Comparison of ENCODE assay signal across 19 cellular contexts in the genomic region with DNA sequence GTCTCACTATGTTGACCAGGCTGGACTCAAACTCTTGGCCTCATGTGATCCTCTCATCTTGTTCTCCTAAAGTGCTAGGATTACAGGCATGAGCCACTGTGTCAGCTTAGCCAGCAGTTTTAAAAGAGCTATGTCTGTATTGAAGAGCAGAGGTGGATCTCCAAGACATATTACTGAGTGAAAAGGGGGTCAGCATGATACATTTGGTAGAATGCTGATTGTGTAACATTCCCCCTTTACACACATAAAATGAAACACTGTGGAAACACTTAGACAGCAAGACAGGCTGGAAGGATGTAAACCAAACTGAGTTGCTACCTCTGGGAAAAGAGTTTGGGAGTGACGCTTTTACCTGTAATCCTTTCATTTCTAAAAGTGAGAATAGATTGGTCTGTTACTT. TPM values are rescaled to one million over a fixed set of nuclear protein-coding genes. Genes with fewer than 3 reads are reported as not detected.
DNase-seq lines count a peak whose midpoint lies in the region; ATAC-seq and TF ChIP-seq lines count a peak whose summit lies in the region.
"Had no signal": no experiment of that assay in that cellular context is flagged by ENCODE, and none has a peak within 500 bp of the region (broad histone marks: within the 10 kb centered on the region; RNA-seq: fewer than 3 reads in every experiment).

No MANE protein-coding gene starts in this region.

- peak overlapping the region; percentile 27; the same call in 1 of the 2 replicates for H2BK20ac ChIP-seq in IMR-90 (ENCODE audit: low read depth, low read length)

- H3K27me3 ChIP-seq in IMR-90 (ENCODE audit: control insufficient read depth, insufficient read depth, low read length) (no peaks in the 10 kb centered on the region), adipocyte (replicated peaks; ENCODE audit: control insufficient read depth, insufficient read depth, low read length) (no peaks in the 10 kb centered on the region), subcutaneous abdominal adipose tissue (ENCODE audit: control insufficient read depth in 5 of 5, insufficient read depth in 4 of 5, low read length in 5 of 5) (peaks cover 0 to 27% (median 13%) of the 10 kb centered on the region in 5 donors)
- H3K27me3 ChIP-seq: BE2C had no signal

- no peak overlapping the region for H3K23ac ChIP-seq in IMR-90 (ENCODE audit: low read depth, low read length)

- no CpG with 5 or more reads among the region's 1 CpG for WGBS in IMR-90 (ENCODE audit: extremely low coverage in 2 of 2, insufficient read length in 1 of 2), 2 experiments

- no peak for DNase-seq in IMR-90
- DNase-seq in adipocyte (ENCODE audit: low read depth): peak; percentile 24
- peak; percentile 59 for DNase-seq in fibroblast of gingiva (ENCODE audit: low read depth)
- DNase-seq in HPDE6-E6E7 (ENCODE audit: extremely low spot score): no peak
- no peak for DNase-seq in hypothalamus (lab: John Stamatoyannopoulos, UW)
- DNase-seq in central memory CD4-positive, alpha-beta T cell: no peak
- DNase-seq: BE2C; CD8-positive, alpha-beta T cell; COR-L47; DMS153; DMS79 treated with DMSO at 0.1 percent for 48 hours; EL; GOT3 had no signal

- dilution Hi-C loops in IMR-90 (cut with HindIII; ENCODE audit: low sequenced_read_pairs, unreplicated experiment): no loop called here

- no peak overlapping the region for H2AK9ac ChIP-seq in IMR-90 (replicated peaks; ENCODE audit: low read depth, low read length, poor library complexity)

- H3K14ac ChIP-seq in IMR-90 (replicated peaks; ENCODE audit: low read depth, low read length): no peak overlapping the region

- H4K8ac ChIP-seq in IMR-90 (ENCODE audit: low read depth in 2 of 2, low read length in 2 of 2): no peak overlapping the region; a peak in 1 of 4 replicates

- H3K27ac ChIP-seq in IMR-90 (ENCODE audit: insufficient read depth, low read length) (no peak overlapping the region), subcutaneous abdominal adipose tissue (ENCODE audit: low read depth, low read length) (peak overlapping the region; percentile 10)
- H3K27ac ChIP-seq: C4-2B, HL-60 had no signal

- H2BK15ac ChIP-seq in IMR-90 (ENCODE audit: low read depth, low read length): peak overlapping the region; percentile 23; the same call in 1 of the 3 replicates

- H3K4me3 ChIP-seq in IMR-90 (ENCODE audit: insufficient read depth, low read depth, low read length) (no peak overlapping the region), adipocyte (ENCODE audit: low read length) (no peak overlapping the region), subcutaneous abdominal adipose tissue (ENCODE audit: low read depth in 1 of 5, low read length in 5 of 5) (no peak overlapping the region)
- H3K4me3 ChIP-seq: A549, HAP-1 had no signal

- no peak for TF ChIP-seq POLR2A in IMR-90 (IDR thresholded peaks at IDR 0.05; ENCODE audit: low read depth, low read length)

- no peak overlapping the region for H2BK5ac ChIP-seq in IMR-90 (ENCODE audit: low read depth, low read length, poor library complexity, severe bottlenecking)

- intact Hi-C loops in IMR-90 (cut with micrococcal nuclease): no loop called here

- POLR2A ChIA-PET in IMR-90 (lab: Charles Lee; ENCODE audit: unreplicated experiment): no interaction called here

- H3K9me3 ChIP-seq in IMR-90 (ENCODE audit: control insufficient read depth, insufficient read depth, low read length) (no peaks in the 10 kb centered on the region), adipocyte (ENCODE audit: control insufficient read depth, low read length) (no peaks in the 10 kb centered on the region), subcutaneous abdominal adipose tissue (ENCODE audit: control insufficient read depth in 5 of 5, low read length in 5 of 5) (no peaks in the 10 kb centered on the region)
- H3K9me3 ChIP-seq: A549, BE2C, HAP-1 had no signal

- in situ Hi-C loops in IMR-90 (cut with MboI; ENCODE audit: low sequenced_read_pairs): no loop called here

- 0 out of 2 replicates have a peak overlapping the region, but pooled peaks have one; percentile 92 for H3K4ac ChIP-seq in IMR-90 (ENCODE audit: low read depth, low read length)

- TF ChIP-seq RAD21 in IMR-90 (IDR thresholded peaks at IDR 0.05; ENCODE audit: low read length): no peak

- ATAC-seq in IMR-90 (ENCODE audit: low read depth) (no peak), HG02588 (IDR thresholded peaks at IDR 0.05; ENCODE audit: unreplicated experiment) (no peak)
- ATAC-seq: A549; CD8-positive, alpha-beta T cell had no signal

- no peak overlapping the region for H4K91ac ChIP-seq in IMR-90 (ENCODE audit: insufficient read depth, low read depth, low read length)

- BruUV-seq in IMR-90 (replicated peaks; lab: Mats Ljungman, UMichigan): no TSS peak

- peaks cover 0 to 10% of the 10 kb centered on the region in 2 experiments; a peak in 1 of 4 replicates for H3K79me1 ChIP-seq in IMR-90 (ENCODE audit: low read depth in 1 of 2, low read length in 2 of 2)

- H4K5ac ChIP-seq in IMR-90 (ENCODE audit: low read depth, low read length): no peak overlapping the region

- no peak overlapping the region for H3K4me2 ChIP-seq in IMR-90 (ENCODE audit: low read depth, low read length)
- H3K4me2 ChIP-seq: A549 had no signal

- peak overlapping the region; percentile 66; the same call in 1 of the 2 replicates for H2AK5ac ChIP-seq in IMR-90 (ENCODE audit: low read depth, low read length)

- H3K4me1 ChIP-seq in IMR-90 (ENCODE audit: control insufficient read depth, insufficient read depth, low read length): peaks cover 25% of the 10 kb centered on the region
- peaks cover 63% of the 10 kb centered on the region for H3K4me1 ChIP-seq in adipocyte (ENCODE audit: control insufficient read depth, insufficient read depth, low read length)
- H3K4me1 ChIP-seq in subcutaneous abdominal adipose tissue (ENCODE audit: control insufficient read depth in 5 of 5, insufficient read depth in 5 of 5, low read length in 5 of 5): peaks cover 10 to 46% (median 31%) of the 10 kb centered on the region in 5 donors
- H3K4me1 ChIP-seq: HAP-1 had no signal

- CTCF ChIA-PET in IMR-90 (lab: Yijun Ruan, JAX): no interaction called here

- peak overlapping the region; percentile 81; the same call in 1 of the 2 replicates for H3K18ac ChIP-seq in IMR-90 (ENCODE audit: low read depth, low read length)

- peaks cover 7% of the 10 kb centered on the region for H3K9me1 ChIP-seq in IMR-90 (ENCODE audit: insufficient read depth, low read length)

- H2BK120ac ChIP-seq in IMR-90 (ENCODE audit: low read depth, low read length): 0 out of 2 replicates have a peak overlapping the region, but pooled peaks have one; percentile 28

- TF ChIP-seq CTCF in IMR-90 (conservative IDR thresholded peaks at IDR 0.05; ENCODE audit: low read depth, low read length): no peak

- no peaks in the 10 kb centered on the region for H4K20me1 ChIP-seq in IMR-90 (ENCODE audit: insufficient read depth, low read length)

- H3K9ac ChIP-seq in IMR-90 (ENCODE audit: low read depth, low read length) (no peak overlapping the region), adipocyte (ENCODE audit: low read length) (peak overlapping the region; percentile 47), subcutaneous abdominal adipose tissue (ENCODE audit: low read length in 5 of 5) (no peak overlapping the region)

- no peak overlapping the region for H2AFZ ChIP-seq in IMR-90 (replicated peaks; ENCODE audit: low read length, poor library complexity)

- H3K56ac ChIP-seq in IMR-90 (ENCODE audit: extremely low read depth, insufficient read depth, low read length): no peak overlapping the region

- no peaks in the 10 kb centered on the region for H3K36me3 ChIP-seq in IMR-90 (ENCODE audit: control insufficient read depth, insufficient read depth, low read length)
- H3K36me3 ChIP-seq in adipocyte (ENCODE audit: control insufficient read depth, insufficient read depth, low read length, severe bottlenecking): no peaks in the 10 kb centered on the region
- H3K36me3 ChIP-seq in subcutaneous abdominal adipose tissue (ENCODE audit: control insufficient read depth in 5 of 5, insufficient read depth in 5 of 5, low read length in 5 of 5): no peaks in the 10 kb centered on the region
- H3K36me3 ChIP-seq: BE2C, HAP-1 had no signal

TF ChIP-seq in IMR-90, 13 proteins besides CTCF, POLR2A, EP300 and RAD21:
- TF ChIP-seq CEBPB (IDR thresholded peaks at IDR 0.05; ENCODE audit: low read depth, low read length): peak; percentile 67
- no peak for TF ChIP-seq MAZ (IDR thresholded peaks at IDR 0.05; ENCODE audit: borderline replicate concordance, low read depth, low read length)
- no peak for TF ChIP-seq BHLHE40 (IDR thresholded peaks at IDR 0.05; ENCODE audit: low read depth, low read length)
- no peak for TF ChIP-seq MXI1 (IDR thresholded peaks at IDR 0.05; ENCODE audit: borderline replicate concordance, low read depth, low read length)
- no peak for TF ChIP-seq RFX5 (IDR thresholded peaks at IDR 0.05; ENCODE audit: low read depth, low read length)
- no peak for TF ChIP-seq MAFK (IDR thresholded peaks at IDR 0.05; ENCODE audit: low read depth, low read length)
- no peak for TF ChIP-seq FOS (IDR thresholded peaks at IDR 0.05; ENCODE audit: low read depth, low read length)

RNA-seq across cellular contexts. Expression of a gene that starts 1.7 kb away (rescaled TPM):
- total RNA-seq in IMR-90 (2012; rRNA removed): 0.28 and 0.54 TPM in 2 replicates
- 1.7 TPM in 2 replicates for polyA plus RNA-seq in IMR-90 (2012; rRNA removed)
- 0.28 and 0.71 TPM in 2 replicates for polyA plus RNA-seq in IMR-90 (2012; cell fraction: cytosol; rRNA removed)
- polyA plus RNA-seq in IMR-90 (2012; cell fraction: nucleus; rRNA removed; ENCODE audit: low replicate concordance): 11.7 and 15.4 TPM in 2 replicates
- total RNA-seq: CD8-positive, alpha-beta T cell had no signal

RNA-seq across cellular contexts. Expression of a gene that starts 38.4 kb away (rescaled TPM):
- 0.90 and 1.4 TPM in 2 replicates for total RNA-seq in IMR-90 (2012; rRNA removed)
- 0.14 and 0.17 TPM in 2 replicates for polyA plus RNA-seq in IMR-90 (2012; rRNA removed)
- polyA plus RNA-seq in IMR-90 (2012; cell fraction: cytosol; rRNA removed): 0.05 and 0.08 TPM in 2 replicates
- polyA plus RNA-seq in IMR-90 (2012; cell fraction: nucleus; rRNA removed; ENCODE audit: low replicate concordance): 0.07 and 0.25 TPM in 2 replicates

Comparison
In these comparisons a context has a peak if more than half of its experiments do, and no peak if none do; other contexts are left out.
1. DNase-seq: peak in adipocyte (single experiment) and fibroblast of gingiva (single experiment); none in IMR-90 (single experiment), HPDE6-E6E7 (single experiment), hypothalamus (0 of 51) and central memory CD4-positive, alpha-beta T cell (single experiment).